ENCODE assay signal across 2 cellular contexts in genomic region chr1:77039739-77040138, GRCh38.
TF ChIP-seq lines count a peak whose summit lies in the region.

No MANE protein-coding gene starts in this region.

TF ChIP-seq in HCT116, 20 proteins besides CTCF, POLR2A, EP300 and RAD21 (continued from another document):
- TF ChIP-seq ZNF274 (IDR thresholded peaks at IDR 0.05; ENCODE audit: low read depth, low read length) (no peak), SP1 (IDR thresholded peaks at IDR 0.05; ENCODE audit: low read depth) (peak; percentile 78), EZH2phosphoT487 (IDR thresholded peaks at IDR 0.05; ENCODE audit: borderline replicate concordance) (no peak), CBX3 (IDR thresholded peaks at IDR 0.05; ENCODE audit: low read depth) (peak; percentile 69; the same call in 1 of the 2 replicates), EGR1 (IDR thresholded peaks at IDR 0.05; ENCODE audit: low read depth) (no peak), TCF7L2 (IDR thresholded peaks at IDR 0.05; ENCODE audit: borderline replicate concordance, extremely low read depth, insufficient read depth, insufficient read length) (no peak), YY1 (IDR thresholded peaks at IDR 0.05; ENCODE audit: extremely low read depth, insufficient replicate concordance, low read depth, low read length) (no peak), FOSL1 (IDR thresholded peaks at IDR 0.05; ENCODE audit: low read depth) (peak; percentile 80), JUND (IDR thresholded peaks at IDR 0.05) (peak; percentile 85), SIN3A (IDR thresholded peaks at IDR 0.05; ENCODE audit: low read depth) (no peak), EZH2 (IDR thresholded peaks at IDR 0.05) (no peak), ZFX (IDR thresholded peaks at IDR 0.05) (no peak), ATF3 (IDR thresholded peaks at IDR 0.05) (peak; percentile 80)
- TF ChIP-seq, protein P1, sequence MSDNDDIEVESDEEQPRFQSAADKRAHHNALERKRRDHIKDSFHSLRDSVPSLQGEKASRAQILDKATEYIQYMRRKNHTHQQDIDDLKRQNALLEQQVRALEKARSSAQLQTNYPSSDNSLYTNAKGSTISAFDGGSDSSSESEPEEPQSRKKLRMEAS (IDR thresholded peaks at IDR 0.05) = peak; percentile 70
- TF ChIP-seq, protein P2, sequence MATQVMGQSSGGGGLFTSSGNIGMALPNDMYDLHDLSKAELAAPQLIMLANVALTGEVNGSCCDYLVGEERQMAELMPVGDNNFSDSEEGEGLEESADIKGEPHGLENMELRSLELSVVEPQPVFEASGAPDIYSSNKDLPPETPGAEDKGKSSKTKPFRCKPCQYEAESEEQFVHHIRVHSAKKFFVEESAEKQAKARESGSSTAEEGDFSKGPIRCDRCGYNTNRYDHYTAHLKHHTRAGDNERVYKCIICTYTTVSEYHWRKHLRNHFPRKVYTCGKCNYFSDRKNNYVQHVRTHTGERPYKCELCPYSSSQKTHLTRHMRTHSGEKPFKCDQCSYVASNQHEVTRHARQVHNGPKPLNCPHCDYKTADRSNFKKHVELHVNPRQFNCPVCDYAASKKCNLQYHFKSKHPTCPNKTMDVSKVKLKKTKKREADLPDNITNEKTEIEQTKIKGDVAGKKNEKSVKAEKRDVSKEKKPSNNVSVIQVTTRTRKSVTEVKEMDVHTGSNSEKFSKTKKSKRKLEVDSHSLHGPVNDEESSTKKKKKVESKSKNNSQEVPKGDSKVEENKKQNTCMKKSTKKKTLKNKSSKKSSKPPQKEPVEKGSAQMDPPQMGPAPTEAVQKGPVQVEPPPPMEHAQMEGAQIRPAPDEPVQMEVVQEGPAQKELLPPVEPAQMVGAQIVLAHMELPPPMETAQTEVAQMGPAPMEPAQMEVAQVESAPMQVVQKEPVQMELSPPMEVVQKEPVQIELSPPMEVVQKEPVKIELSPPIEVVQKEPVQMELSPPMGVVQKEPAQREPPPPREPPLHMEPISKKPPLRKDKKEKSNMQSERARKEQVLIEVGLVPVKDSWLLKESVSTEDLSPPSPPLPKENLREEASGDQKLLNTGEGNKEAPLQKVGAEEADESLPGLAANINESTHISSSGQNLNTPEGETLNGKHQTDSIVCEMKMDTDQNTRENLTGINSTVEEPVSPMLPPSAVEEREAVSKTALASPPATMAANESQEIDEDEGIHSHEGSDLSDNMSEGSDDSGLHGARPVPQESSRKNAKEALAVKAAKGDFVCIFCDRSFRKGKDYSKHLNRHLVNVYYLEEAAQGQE (IDR thresholded peaks at IDR 0.05; ENCODE audit: low read depth) = no peak
TF ChIP-seq in HCT116: peak in this region for 9.

TF ChIP-seq in WTC11, 78 proteins besides CTCF, POLR2A, EP300 and RAD21 (continued from another document):
- TF ChIP-seq MLX (CRISPR knock-in tag; IDR thresholded peaks at IDR 0.05) = no peak
- TF ChIP-seq TEAD4 (CRISPR knock-in tag; IDR thresholded peaks at IDR 0.05) = no peak
